Comparison of ENCODE assay signal across 8 cellular contexts in the genomic region with DNA sequence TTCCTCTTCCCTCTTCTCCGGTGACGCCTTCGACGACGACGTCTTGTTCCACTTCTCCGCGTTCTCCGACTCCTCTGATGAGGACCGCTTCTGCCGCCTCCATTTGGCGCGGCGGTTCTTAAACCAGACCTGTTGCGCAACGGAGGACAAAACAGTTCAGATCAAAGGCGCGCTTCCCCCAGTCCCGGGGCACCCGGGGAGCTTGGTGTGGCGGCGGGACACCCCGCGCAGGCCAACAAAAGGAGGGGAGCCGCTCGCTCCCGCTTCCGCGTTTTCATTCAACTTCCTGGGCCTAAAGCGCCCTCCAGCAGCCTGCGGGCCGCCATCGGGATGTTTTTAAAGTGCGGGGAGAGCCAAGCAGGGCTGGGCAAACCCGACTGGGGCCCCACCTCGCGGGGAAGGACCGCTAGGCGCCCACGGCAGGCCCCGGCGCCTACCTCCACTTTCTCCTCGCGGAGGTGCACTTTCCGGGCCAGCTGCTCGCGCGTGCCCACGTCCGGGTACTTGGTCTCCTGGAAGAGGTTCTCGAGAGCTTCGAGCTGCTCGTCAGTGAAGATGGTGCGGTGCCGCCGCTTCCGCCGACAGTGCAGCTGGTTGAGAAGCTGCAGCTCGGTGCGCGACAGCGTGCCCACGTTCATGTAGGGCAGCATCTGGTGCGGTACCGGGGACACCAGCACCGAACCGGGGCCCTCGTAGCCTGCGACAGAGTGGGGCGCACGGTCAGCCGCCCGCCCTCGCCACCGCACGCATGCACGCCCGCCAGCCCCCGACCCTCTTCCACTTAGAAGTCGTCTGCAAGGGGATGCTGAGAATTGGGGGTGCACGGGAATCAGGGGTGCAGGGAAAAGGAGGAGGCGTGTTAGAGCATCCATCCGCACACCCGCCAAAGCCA.
DNase-seq lines count a peak whose midpoint lies in the region; ATAC-seq lines count a peak whose summit lies in the region.

No MANE protein-coding gene starts in this region.

- H3K9me3 Mint-ChIP-seq in activated naive CD8-positive, alpha-beta T cell (ENCODE audit: low read depth) = no peaks in the 10 kb centered on the region

- ATAC-seq in stimulated activated naive CD8-positive, alpha-beta T cell treated with anti-CD3 and anti-CD28 coated beads, Interleukin-15, Interleukin-2, amounts not matched to agents 100 U/mL and 50 U/mL, for 24 hours = no peak
- ATAC-seq in GM21825 (IDR thresholded peaks at IDR 0.05; ENCODE audit: unreplicated experiment) = no peak
- ATAC-seq in GM18498 (IDR thresholded peaks at IDR 0.05; ENCODE audit: unreplicated experiment) = no peak
- no peak for ATAC-seq in GM18511 (IDR thresholded peaks at IDR 0.05; ENCODE audit: unreplicated experiment)

- H3K36me3 Mint-ChIP-seq in activated naive CD8-positive, alpha-beta T cell = no peaks in the 10 kb centered on the region

- no peak overlapping the region for H3K27ac Mint-ChIP-seq in activated naive CD8-positive, alpha-beta T cell

- peaks cover 45% of the 10 kb centered on the region for H3K27me3 Mint-ChIP-seq in activated naive CD8-positive, alpha-beta T cell

- peaks cover 19% of the 10 kb centered on the region for H3K4me1 Mint-ChIP-seq in activated naive CD8-positive, alpha-beta T cell (ENCODE audit: low read depth)

- DNase-seq in NCI-H748 (lab: John Stamatoyannopoulos, UW; ENCODE audit: unreplicated experiment) (peak; percentile 60), NCI-H748 treated with DMSO at 0.1 percent for 48 hours (lab: John Stamatoyannopoulos, UW) (no peak), iPS-NIHi7 (ENCODE audit: extremely low spot score) (peak; percentile 6)
- DNase-seq in stimulated activated naive CD8-positive, alpha-beta T cell treated with anti-CD3 and anti-CD28 coated beads, Interleukin-15, Interleukin-2, amounts not matched to agents 100 U/mL and 50 U/mL, for 24 hours = peak; percentile 29

- peak overlapping the region; percentile 72 for H3K4me3 Mint-ChIP-seq in activated naive CD8-positive, alpha-beta T cell
